8 cellular contexts compared by ENCODE assay signal in the genomic region with DNA sequence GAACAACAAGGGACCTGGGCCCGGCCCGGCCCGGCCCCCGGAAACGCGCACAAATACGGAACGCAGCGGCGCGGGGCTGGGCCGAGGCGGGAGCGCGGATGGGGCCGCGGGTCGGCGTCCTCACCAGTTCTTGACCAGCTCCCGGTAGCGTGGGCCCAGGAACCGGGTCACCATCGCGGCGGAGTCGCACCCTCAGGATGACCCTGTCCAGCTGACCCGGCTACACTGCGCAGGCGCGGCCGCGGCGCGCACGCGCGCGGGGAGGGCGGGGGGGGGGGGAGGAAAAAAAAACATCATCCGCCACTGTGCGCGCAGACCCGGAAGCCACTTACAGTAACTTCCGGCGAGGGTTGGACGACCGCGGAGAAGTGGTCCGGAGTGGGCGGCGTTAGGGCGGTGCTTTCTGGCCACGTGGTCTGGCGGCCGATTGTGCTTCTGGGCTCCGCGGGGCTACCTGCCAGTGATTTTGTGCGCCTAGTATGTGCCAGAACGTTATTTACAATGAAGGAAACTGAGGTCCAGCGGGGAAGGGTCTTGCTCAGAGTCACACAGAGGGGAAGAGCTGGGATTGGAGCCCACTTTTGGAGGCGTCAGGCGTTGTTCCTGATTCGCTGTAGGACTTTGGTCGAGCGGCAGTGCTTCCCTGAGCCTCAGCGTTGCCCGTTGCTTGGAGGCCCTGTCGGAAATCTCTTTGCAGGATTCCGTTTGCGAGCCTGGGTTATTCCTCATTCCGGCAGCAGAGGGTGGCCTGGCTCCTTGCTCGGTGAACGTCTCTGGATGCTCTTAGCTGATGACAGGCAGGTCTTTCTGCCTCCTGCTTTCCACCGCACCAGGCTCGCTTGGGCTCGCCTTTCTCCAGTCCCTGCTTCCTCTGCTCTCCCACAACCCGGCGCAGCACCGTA. TPM values are rescaled to one million over a fixed set of nuclear protein-coding genes. Genes with fewer than 3 reads are reported as not detected.
A peak's percentile ranks its signal among the peaks of the same experiment; 100 is the strongest.
DNase-seq lines count a peak whose midpoint lies in the region; ATAC-seq and TF ChIP-seq lines count a peak whose summit lies in the region.

A gene (minus strand): TSS at position 227 of the 902 bp plus-strand sequence. CDS start 53 bp downstream, at position 174.

- peak within 1 kb of the TSS; percentile 96 to 99 for H3K4me3 Mint-ChIP-seq in CD14-positive monocyte
- peak within 1 kb of the TSS; percentile 97 for H3K4me3 Mint-ChIP-seq in dendritic cell treated with granulocyte-macrophage colony-stimulating factor and Interleukin-4, amounts not matched to agents 40 ng/mL and 50 ng/mL, for 4 days

- no peaks in the 10 kb centered on the region for H3K9me3 ChIP-seq in left lung

- ATAC-seq in GM19372 (IDR thresholded peaks at IDR 0.05; ENCODE audit: low read depth, unreplicated experiment) (peak; percentile 88), HG03565 (IDR thresholded peaks at IDR 0.05; ENCODE audit: unreplicated experiment) (peak; percentile 58), left lung (peak; percentile 95)

- TF ChIP-seq CTCF in CD14-positive monocyte (IDR thresholded peaks at IDR 0.05) (peak; percentile 62), left lung (IDR thresholded peaks at IDR 0.05) (peak; percentile 27 to 40)

- peaks cover 4 to 25% of the 10 kb centered on the region in 2 donors for H3K36me3 Mint-ChIP-seq in CD14-positive monocyte
- H3K36me3 Mint-ChIP-seq in dendritic cell treated with granulocyte-macrophage colony-stimulating factor and Interleukin-4, amounts not matched to agents 40 ng/mL and 50 ng/mL, for 4 days (ENCODE audit: low read depth) = peaks cover 41% of the 10 kb centered on the region

- H3K4me3 ChIP-seq in left lung = peak within 1 kb of the TSS; percentile 100

- peaks cover 15 to 52% of the 10 kb centered on the region in 2 donors for H3K4me1 ChIP-seq in left lung

- peak within 1 kb of the TSS; percentile 99 to 100 (median 100) for H3K27ac Mint-ChIP-seq in CD14-positive monocyte
- peak within 1 kb of the TSS; percentile 98 for H3K27ac Mint-ChIP-seq in dendritic cell treated with granulocyte-macrophage colony-stimulating factor and Interleukin-4, amounts not matched to agents 40 ng/mL and 50 ng/mL, for 4 days

- peaks cover 3 to 15% (median 7%) of the 10 kb centered on the region in 3 donors for H3K27me3 Mint-ChIP-seq in CD14-positive monocyte (ENCODE audit: low read depth in 3 of 3)
- H3K27me3 Mint-ChIP-seq in dendritic cell treated with granulocyte-macrophage colony-stimulating factor and Interleukin-4, amounts not matched to agents 40 ng/mL and 50 ng/mL, for 4 days = peaks cover 12% of the 10 kb centered on the region

- no peaks in the 10 kb centered on the region for H3K27me3 ChIP-seq in left lung

- peaks cover 0 to 13% of the 10 kb centered on the region in 2 donors for H3K36me3 ChIP-seq in left lung

- intact Hi-C loops in CD14-positive monocyte (cut with micrococcal nuclease) (loop anchor here (1.0 to 2.0 kb wide), 2 partner anchors 45 to 46 kb away; no protein-coding TSS in a partner anchor), left lung (cut with DNase I) (no loop called here)
- intact Hi-C loops in dendritic cell treated with granulocyte-macrophage colony-stimulating factor and Interleukin-4, amounts not matched to agents 40 ng/mL and 50 ng/mL, for 4 days (cut with micrococcal nuclease) = loop anchor here (1.0 to 5.0 kb wide), 3 partner anchors 13 to 67 kb away; a partner anchor contains a TSS

- no peaks in the 10 kb centered on the region for H3K9me3 Mint-ChIP-seq in CD14-positive monocyte
- no peaks in the 10 kb centered on the region for H3K9me3 Mint-ChIP-seq in dendritic cell treated with granulocyte-macrophage colony-stimulating factor and Interleukin-4, amounts not matched to agents 40 ng/mL and 50 ng/mL, for 4 days

- DNase-seq in CD14-positive monocyte (ENCODE audit: low spot score) (peak; percentile 90), NCI-H748 treated with DMSO at 0.1 percent for 48 hours (lab: John Stamatoyannopoulos, UW) (peak; percentile 74), left lung (peak; percentile 96 to 97)
- peak; percentile 81 to 91 for DNase-seq in activated CD4-positive, alpha-beta T cell treated with anti-CD3 and anti-CD28 coated beads, Interleukin-2, amount 50 U/mL, for 24 hours (ENCODE audit: low read depth in 1 of 2, low spot score in 1 of 2)
- peak; percentile 88 to 89 for DNase-seq in stimulated activated CD4-positive, alpha-beta T cell treated with anti-CD3 and anti-CD28 coated beads, Interleukin-2, amount 100 ng/mL, for 48 hours

- H3K4me1 Mint-ChIP-seq in CD14-positive monocyte = peaks cover 50% of the 10 kb centered on the region
- peaks cover 77% of the 10 kb centered on the region for H3K4me1 Mint-ChIP-seq in dendritic cell treated with granulocyte-macrophage colony-stimulating factor and Interleukin-4, amounts not matched to agents 40 ng/mL and 50 ng/mL, for 4 days (ENCODE audit: low read depth)

- H3K27ac ChIP-seq in left lung = peak within 1 kb of the TSS; percentile 88

RNA-seq across cellular contexts. Expression of the gene that starts here (rescaled TPM):
- 100 to 1,000 TPM; 659 to 731 TPM for polyA plus RNA-seq in CD14-positive monocyte
- 100 to 1,000 TPM; 200 to 232 TPM for total RNA-seq in left lung

Comparison
In these comparisons a context has a peak if more than half of its experiments do, and no peak if none do; other contexts are left out.
1. Peak in every context shown above with its lines: DNase-seq, ATAC-seq, H3K4me3 ChIP-seq and H3K27ac ChIP-seq.
2. intact Hi-C loops: an anchor here in CD14-positive monocyte (1.0 to 2.0 kb wide) and dendritic cell treated with granulocyte-macrophage colony-stimulating factor and Interleukin-4, amounts not matched to agents 40 ng/mL and 50 ng/mL, for 4 days (1.0 to 5.0 kb wide); none called in left lung.